Comparison of ENCODE assay signal across 25 cellular contexts in genomic region chr3:156209631-156210336, GRCh38.
A peak's percentile ranks its signal among the peaks of the same experiment; 100 is the strongest.
DNase-seq lines count a peak whose midpoint lies in the region; ATAC-seq and TF ChIP-seq lines count a peak whose summit lies in the region.
"Had no signal": no experiment of that assay in that cellular context is flagged by ENCODE, and none has a peak within 500 bp of the region (broad histone marks: within the 10 kb centered on the region; RNA-seq: fewer than 3 reads in every experiment).

No MANE protein-coding gene starts in this region.

- 43% methylated on average over 4 of the region's 4 CpGs for WGBS in right cardiac atrium
- 20 to 24% methylated on average over 4 of the region's 4 CpGs for WGBS in body of pancreas, 2 donors

- TF ChIP-seq POLR2A in body of pancreas (IDR thresholded peaks at IDR 0.05) = no peak

- H3K36me3 Mint-ChIP-seq in mesothelial cell of epicardium = no peaks in the 10 kb centered on the region

- H3K4me3 ChIP-seq in cardiac muscle cell = no peak overlapping the region
- no peak overlapping the region for H3K4me3 ChIP-seq in right cardiac atrium (ENCODE audit: low read length)
- no peak overlapping the region for H3K4me3 ChIP-seq in body of pancreas
- H3K4me3 ChIP-seq: SJSA1 had no signal

- H3K27me3 Mint-ChIP-seq in mesothelial cell of epicardium (ENCODE audit: low read depth) = peaks cover 5% of the 10 kb centered on the region

- H3K4me1 ChIP-seq in cardiac muscle cell (ENCODE audit: low read depth) (peaks cover 21% of the 10 kb centered on the region), right cardiac atrium (ENCODE audit: control insufficient read depth, insufficient read depth, low read length) (no peaks in the 10 kb centered on the region), body of pancreas (peaks cover 12% of the 10 kb centered on the region)

- H3K27me3 ChIP-seq in cardiac muscle cell = no peaks in the 10 kb centered on the region
- H3K27me3 ChIP-seq in right cardiac atrium (ENCODE audit: control insufficient read depth, insufficient read depth) = no peaks in the 10 kb centered on the region
- no peaks in the 10 kb centered on the region for H3K27me3 ChIP-seq in body of pancreas
- H3K27me3 ChIP-seq: SJSA1 had no signal

- peaks cover 17% of the 10 kb centered on the region for H3K4me1 Mint-ChIP-seq in mesothelial cell of epicardium

- no peaks in the 10 kb centered on the region for H3K9me3 ChIP-seq in cardiac muscle cell (ENCODE audit: low read depth)
- no peaks in the 10 kb centered on the region for H3K9me3 ChIP-seq in right cardiac atrium (ENCODE audit: control insufficient read depth, low read length)
- no peaks in the 10 kb centered on the region for H3K9me3 ChIP-seq in body of pancreas
- H3K9me3 ChIP-seq: SJSA1 had no signal

- ATAC-seq in right cardiac atrium (no peak), body of pancreas (peak; percentile 67), GM18909 (IDR thresholded peaks at IDR 0.05; ENCODE audit: poor library complexity, unreplicated experiment) (no peak), HG02884 (IDR thresholded peaks at IDR 0.05; ENCODE audit: unreplicated experiment) (no peak), GM19324 (IDR thresholded peaks at IDR 0.05; ENCODE audit: low FRiP score, unreplicated experiment) (no peak)
- ATAC-seq: PC-3 had no signal

- no peak for TF ChIP-seq CTCF in cardiac muscle cell (IDR thresholded peaks at IDR 0.05; ENCODE audit: low read depth, low read length)
- no peak for TF ChIP-seq CTCF in body of pancreas (IDR thresholded peaks at IDR 0.05)
- no peak for TF ChIP-seq CTCF in mesothelial cell of epicardium (IDR thresholded peaks at IDR 0.05; ENCODE audit: unreplicated experiment)

- H3K9me3 Mint-ChIP-seq in mesothelial cell of epicardium = no peaks in the 10 kb centered on the region

- DNase-seq in cardiac muscle cell (ENCODE audit: low read depth in 1 of 2, low spot score in 1 of 2) = peak in 1 of 2 donors; percentile 38
- DNase-seq in right cardiac atrium = no peak
- no peak for DNase-seq in body of pancreas
- no peak for DNase-seq in mesothelial cell of epicardium (ENCODE audit: low spot score in 2 of 2, unreplicated experiment in 2 of 2)
- DNase-seq in NCI-H2081 treated with DMSO at 0.1 percent for 48 hours (lab: John Stamatoyannopoulos, UW) = no peak
- DNase-seq: DMS153; DND-41; GOT3; HCEC 1CT; Karpas-422; MV-4-11; NCI-H1105; NCI-H1436 treated with DMSO at 0.1 percent for 48 hours; NCI-H187 treated with DMSO at 0.1 percent for 48 hours; NCI-H2107; NCI-H446; NCI-H526; NCI-H82; NK-92 treated with Interleukin-12 subunit alpha and Interleukin-12 subunit beta, amount 100 ng/mL, for 24 hours; PC-3 had no signal

- H3K4me3 Mint-ChIP-seq in mesothelial cell of epicardium = no peak overlapping the region

- H3K27ac ChIP-seq in cardiac muscle cell (peak overlapping the region; percentile 65), right cardiac atrium (ENCODE audit: low read length) (no peak overlapping the region), body of pancreas (peak overlapping the region in 3 of 4 donors; percentile 2 to 51 (median 22))
- H3K27ac ChIP-seq: HL-60, SJSA1 had no signal

- no peaks in the 10 kb centered on the region for H3K36me3 ChIP-seq in cardiac muscle cell
- H3K36me3 ChIP-seq in body of pancreas (replicated peaks in 1 of 2; ENCODE audit: insufficient read depth in 1 of 2, low read depth in 2 of 2) = no peaks in the 10 kb centered on the region
- H3K36me3 ChIP-seq: SJSA1 had no signal

- intact Hi-C loops in right cardiac atrium (cut with DNase I) (no loop called here), body of pancreas (cut with DNase I) (no loop called here)

- H3K27ac Mint-ChIP-seq in mesothelial cell of epicardium = peak overlapping the region; percentile 32
